In genomic region chr20:45545754-45546453, GRCh38 we compare ENCODE assay signal across 9 cellular contexts. TPM values are rescaled to one million over a fixed set of nuclear protein-coding genes. Genes with fewer than 3 reads are reported as not detected.
A peak's percentile ranks its signal among the peaks of the same experiment; 100 is the strongest.
DNase-seq lines count a peak whose midpoint lies in the region; ATAC-seq, FAIRE-seq and TF ChIP-seq lines count a peak whose summit lies in the region.
"Had no signal": no experiment of that assay in that cellular context is flagged by ENCODE, and none has a peak within 500 bp of the region (broad histone marks: within the 10 kb centered on the region; RNA-seq: fewer than 3 reads in every experiment).

No MANE protein-coding gene starts in this region.

- H3K9me1 ChIP-seq in keratinocyte (ENCODE audit: control insufficient read depth, extremely low read depth, insufficient read depth, low read length) = no peaks in the 10 kb centered on the region

- H3K27ac Mint-ChIP-seq in naive thymus-derived CD4-positive, alpha-beta T cell = no peak overlapping the region

- H3K4me2 ChIP-seq in GM23248 (ENCODE audit: unreplicated experiment) (no peak overlapping the region), keratinocyte (ENCODE audit: control insufficient read depth, extremely low read depth, insufficient read depth, low read depth, low read length) (no peak overlapping the region)

- no peak overlapping the region for H3K9ac ChIP-seq in GM23248
- H3K9ac ChIP-seq in keratinocyte (ENCODE audit: control insufficient read depth, extremely low read depth, insufficient read depth, low read length) = no peak overlapping the region

- H3K4me1 ChIP-seq in GM23248 (ENCODE audit: insufficient read depth) = no peaks in the 10 kb centered on the region
- no peaks in the 10 kb centered on the region for H3K4me1 ChIP-seq in keratinocyte (ENCODE audit: control insufficient read depth, extremely low read depth, insufficient read depth, low read length)
- H3K4me1 ChIP-seq in effector memory CD4-positive, alpha-beta T cell (ENCODE audit: control insufficient read depth, insufficient read depth, low read length, poor library complexity, severe bottlenecking) = no peaks in the 10 kb centered on the region
- H3K4me1 ChIP-seq in naive thymus-derived CD4-positive, alpha-beta T cell (ENCODE audit: control insufficient read depth in 2 of 2, insufficient read depth in 2 of 2, low read length in 2 of 2) = no peaks in the 10 kb centered on the region

- no peaks in the 10 kb centered on the region for H3K9me2 ChIP-seq in GM23248 (ENCODE audit: insufficient read depth)

- H2AFZ ChIP-seq in GM23248 = no peak overlapping the region
- H2AFZ ChIP-seq in keratinocyte (ENCODE audit: control insufficient read depth, low read length) = no peak overlapping the region

- WGBS in GM23248 (ENCODE audit: low coverage in 1 of 2, low lambda C conversion rate in 2 of 2, missing lambda C conversion rate in 2 of 2), 2 experiments = 6 to 11% methylated on average over 5 of the region's 5 CpGs

- in situ Hi-C loops in ACHN (cut with HindIII; ENCODE audit: low pct_ligation_motif_present, low pct_unique_long_range_greater_than_20kb, low sequenced_read_pairs) = no loop called here
- in situ Hi-C loops in GM23248 (cut with MboI) = no loop called here

- H3K27me3 ChIP-seq in GM23248 (replicated peaks; ENCODE audit: insufficient read depth) (peaks cover 21% of the 10 kb centered on the region), keratinocyte (ENCODE audit: control insufficient read depth, extremely low read depth, insufficient read depth, low read length) (peaks cover 21% of the 10 kb centered on the region)
- no peaks in the 10 kb centered on the region for H3K27me3 ChIP-seq in effector memory CD4-positive, alpha-beta T cell (replicated peaks; ENCODE audit: control insufficient read depth, insufficient read depth, low read length, poor library complexity, severe bottlenecking)
- H3K27me3 ChIP-seq in naive thymus-derived CD4-positive, alpha-beta T cell (ENCODE audit: control insufficient read depth in 2 of 2, insufficient read depth in 2 of 2, low read length in 2 of 2) = peaks cover 0 to 7% of the 10 kb centered on the region in 2 donors

- no peak for FAIRE-seq in keratinocyte (lab: Jason Lieb, UNC)

- H3K4me3 ChIP-seq in GM23248 (no peak overlapping the region), keratinocyte (ENCODE audit: control insufficient read depth in 2 of 3, extremely low read depth in 1 of 3, insufficient read depth in 2 of 3, low read depth in 1 of 3, low read length in 3 of 3) (no peak overlapping the region)
- no peak overlapping the region for H3K4me3 ChIP-seq in effector memory CD4-positive, alpha-beta T cell (ENCODE audit: insufficient read depth, low read depth, low read length, poor library complexity, severe bottlenecking)
- H3K4me3 ChIP-seq in naive thymus-derived CD4-positive, alpha-beta T cell (ENCODE audit: low read length) = no peak overlapping the region

- intact Hi-C loops in naive thymus-derived CD4-positive, alpha-beta T cell (cut with micrococcal nuclease) = loop anchor here (1.0 to 5.0 kb wide), 2 partner anchors 225 to 226 kb away; no protein-coding TSS in a partner anchor

- H3K9me3 ChIP-seq in GM23248 (ENCODE audit: low read depth) = no peaks in the 10 kb centered on the region
- no peaks in the 10 kb centered on the region for H3K9me3 ChIP-seq in keratinocyte (ENCODE audit: control insufficient read depth, low read depth, low read length)
- H3K9me3 ChIP-seq in effector memory CD4-positive, alpha-beta T cell (ENCODE audit: control insufficient read depth, low read length) = no peaks in the 10 kb centered on the region
- H3K9me3 ChIP-seq in naive thymus-derived CD4-positive, alpha-beta T cell (ENCODE audit: control insufficient read depth in 2 of 3, low read length in 3 of 3) = no peaks in the 10 kb centered on the region

- ATAC-seq in HG03521 (IDR thresholded peaks at IDR 0.05; ENCODE audit: unreplicated experiment) (no peak), HG03045 (IDR thresholded peaks at IDR 0.05; ENCODE audit: unreplicated experiment) (no peak)
- ATAC-seq in naive thymus-derived CD4-positive, alpha-beta T cell = no peak

- no peaks in the 10 kb centered on the region for H3K4me1 Mint-ChIP-seq in naive thymus-derived CD4-positive, alpha-beta T cell

- DNase-seq in ACHN (peak; percentile 39), GM23248 (peak; percentile 75), SW480 (ENCODE audit: low spot score) (peak; percentile 68), keratinocyte (ENCODE audit: low read depth, low spot score) (no peak)
- no peak for DNase-seq in effector memory CD4-positive, alpha-beta T cell
- DNase-seq in naive thymus-derived CD4-positive, alpha-beta T cell = no peak

- H3K79me2 ChIP-seq in GM23248 (ENCODE audit: insufficient read depth) (no peaks in the 10 kb centered on the region), keratinocyte (ENCODE audit: control insufficient read depth, insufficient read depth, low read length) (no peaks in the 10 kb centered on the region)

- peaks cover 19 to 56% (median 40%) of the 10 kb centered on the region in 5 donors for H3K27me3 Mint-ChIP-seq in naive thymus-derived CD4-positive, alpha-beta T cell

- POLR2A ChIA-PET in naive thymus-derived CD4-positive, alpha-beta T cell (lab: Charles Lee) = no interaction called here

- H3K36me3 Mint-ChIP-seq in naive thymus-derived CD4-positive, alpha-beta T cell = peaks cover 0 to 4% (median 0%) of the 10 kb centered on the region in 5 donors

- H3K27ac ChIP-seq in GM23248 = no peak overlapping the region
- no peak overlapping the region for H3K27ac ChIP-seq in keratinocyte (ENCODE audit: control insufficient read depth, insufficient read depth, low read length)
- no peak overlapping the region for H3K27ac ChIP-seq in effector memory CD4-positive, alpha-beta T cell (ENCODE audit: insufficient read depth, low read length, poor library complexity, severe bottlenecking)
- H3K27ac ChIP-seq in naive thymus-derived CD4-positive, alpha-beta T cell (ENCODE audit: low read depth, low read length) = no peak overlapping the region

- CTCF ChIA-PET in naive thymus-derived CD4-positive, alpha-beta T cell (lab: Charles Lee) = no interaction called here

- H3F3A ChIP-seq in GM23248 (ENCODE audit: insufficient read depth) = no peaks in the 10 kb centered on the region

- dilution Hi-C loops in keratinocyte (cut with MboI; ENCODE audit: extremely low pct_ligation_motif_present, low sequenced_read_pairs) = no loop called here

- H3K9me3 Mint-ChIP-seq in naive thymus-derived CD4-positive, alpha-beta T cell = peaks cover 0 to 7% (median 4%) of the 10 kb centered on the region in 11 donors

- H4K20me1 ChIP-seq in GM23248 (ENCODE audit: insufficient read depth) = no peaks in the 10 kb centered on the region
- no peaks in the 10 kb centered on the region for H4K20me1 ChIP-seq in keratinocyte (ENCODE audit: control insufficient read depth, extremely low read depth, insufficient read depth, low read length)

- H3K4me3 Mint-ChIP-seq in naive thymus-derived CD4-positive, alpha-beta T cell = no peak overlapping the region

- H3K36me3 ChIP-seq in GM23248 (ENCODE audit: low read depth) (no peaks in the 10 kb centered on the region), keratinocyte (ENCODE audit: control insufficient read depth in 2 of 2, extremely low read depth in 1 of 2, insufficient read depth in 2 of 2, low read length in 2 of 2) (no peaks in the 10 kb centered on the region)
- H3K36me3 ChIP-seq in effector memory CD4-positive, alpha-beta T cell (ENCODE audit: control insufficient read depth, insufficient read depth, low read length) = no peaks in the 10 kb centered on the region
- H3K36me3 ChIP-seq in naive thymus-derived CD4-positive, alpha-beta T cell (ENCODE audit: control insufficient read depth in 2 of 3, insufficient read depth in 3 of 3, low read length in 3 of 3) = no peaks in the 10 kb centered on the region

- TF ChIP-seq CTCF in keratinocyte (optimal IDR thresholded peaks at IDR 0.05 in 1 of 3, IDR thresholded peaks at IDR 0.05 in 1 of 3, conservative IDR thresholded peaks at IDR 0.05 in 1 of 3; ENCODE audit: extremely low read depth in 1 of 3, insufficient read depth in 2 of 3, low read length in 3 of 3) = peak; percentile 30 to 44 (median 33)

RNA-seq across cellular contexts. Expression of gene EPPIN, which starts 1.3 kb away (rescaled TPM):
- not detected in 2 replicates for total RNA-seq in GM23248 (2014; rRNA removed; shearing (Covaris generic))
- not detected in 2 replicates for polyA plus RNA-seq in GM23248 (2016; fragmentation: Nextera tagmentation; extraction: Ambion mirVana)
- polyA plus RNA-seq in keratinocyte = not detected in 3 replicates
- not detected for polyA plus RNA-seq in keratinocyte (2011; ENCODE audit: low read depth)
- polyA plus RNA-seq in keratinocyte (2011; cell fraction: cytosol; rRNA removed) = not detected in 2 replicates
- not detected in 2 replicates for polyA plus RNA-seq in keratinocyte (2011; cell fraction: nucleus; rRNA removed)
- not detected in 2 replicates for polyA plus RNA-seq in keratinocyte (2012; ENCODE audit: low replicate concordance)
- not detected in 3 replicates for polyA minus RNA-seq in keratinocyte
- polyA minus RNA-seq in keratinocyte (2011; cell fraction: cytosol; rRNA and poly(A)+ RNA removed) = not detected
- not detected in 2 replicates for polyA minus RNA-seq in keratinocyte (2011; cell fraction: nucleus; rRNA and poly(A)+ RNA removed)
- total RNA-seq in naive thymus-derived CD4-positive, alpha-beta T cell = not detected
- not detected for polyA plus RNA-seq in naive thymus-derived CD4-positive, alpha-beta T cell
- total RNA-seq: activated CD8-positive, alpha-beta memory T cell treated with anti-CD3 and anti-CD28 coated beads for 36 hours had no signal

RNA-seq across cellular contexts. Expression of gene WFDC6, which starts 6.6 kb away (rescaled TPM):
- total RNA-seq in GM23248 (2014; rRNA removed; shearing (Covaris generic)) = not detected in 2 replicates
- not detected in 2 replicates for polyA plus RNA-seq in GM23248 (2016; fragmentation: Nextera tagmentation; extraction: Ambion mirVana)
- not detected in 3 replicates for polyA plus RNA-seq in keratinocyte
- not detected for polyA plus RNA-seq in keratinocyte (2011; ENCODE audit: low read depth)
- not detected in 2 replicates for polyA plus RNA-seq in keratinocyte (2011; cell fraction: cytosol; rRNA removed)
- polyA plus RNA-seq in keratinocyte (2011; cell fraction: nucleus; rRNA removed) = not detected in 2 replicates
- not detected in 2 replicates for polyA plus RNA-seq in keratinocyte (2012; ENCODE audit: low replicate concordance)
- polyA minus RNA-seq in keratinocyte = not detected in 3 replicates
- not detected for polyA minus RNA-seq in keratinocyte (2011; cell fraction: cytosol; rRNA and poly(A)+ RNA removed)
- polyA minus RNA-seq in keratinocyte (2011; cell fraction: nucleus; rRNA and poly(A)+ RNA removed) = not detected in 2 replicates
- not detected for total RNA-seq in naive thymus-derived CD4-positive, alpha-beta T cell
- not detected for polyA plus RNA-seq in naive thymus-derived CD4-positive, alpha-beta T cell
- total RNA-seq: activated CD8-positive, alpha-beta memory T cell treated with anti-CD3 and anti-CD28 coated beads for 36 hours had no signal

RNA-seq across cellular contexts. Expression of gene SPINT3, which starts 30.5 kb away (rescaled TPM):
- not detected in 2 replicates for total RNA-seq in GM23248 (2014; rRNA removed; shearing (Covaris generic))
- polyA plus RNA-seq in GM23248 (2016; fragmentation: Nextera tagmentation; extraction: Ambion mirVana) (not detected in 2 replicates), keratinocyte (not detected in 3 replicates)
- not detected for polyA plus RNA-seq in keratinocyte (2011; ENCODE audit: low read depth)
- polyA plus RNA-seq in keratinocyte (2011; cell fraction: cytosol; rRNA removed) = not detected in 2 replicates
- not detected in 2 replicates for polyA plus RNA-seq in keratinocyte (2011; cell fraction: nucleus; rRNA removed)
- polyA plus RNA-seq in keratinocyte (2012; ENCODE audit: low replicate concordance) = not detected in 2 replicates
- not detected in 3 replicates for polyA minus RNA-seq in keratinocyte
- polyA minus RNA-seq in keratinocyte (2011; cell fraction: cytosol; rRNA and poly(A)+ RNA removed) = not detected
- polyA minus RNA-seq in keratinocyte (2011; cell fraction: nucleus; rRNA and poly(A)+ RNA removed) = not detected in 2 replicates
- not detected for total RNA-seq in naive thymus-derived CD4-positive, alpha-beta T cell
- not detected for polyA plus RNA-seq in naive thymus-derived CD4-positive, alpha-beta T cell
- total RNA-seq: activated CD8-positive, alpha-beta memory T cell treated with anti-CD3 and anti-CD28 coated beads for 36 hours had no signal

RNA-seq across cellular contexts. Expression of gene WFDC8, which starts 33.2 kb away (rescaled TPM):
- total RNA-seq in GM23248 (2014; rRNA removed; shearing (Covaris generic)) = not detected in 2 replicates
- not detected in 2 replicates for polyA plus RNA-seq in GM23248 (2016; fragmentation: Nextera tagmentation; extraction: Ambion mirVana)
- not detected in 3 replicates for polyA plus RNA-seq in keratinocyte
- polyA plus RNA-seq in keratinocyte (2011; ENCODE audit: low read depth) = not detected
- not detected in 2 replicates for polyA plus RNA-seq in keratinocyte (2011; cell fraction: cytosol; rRNA removed)
- polyA plus RNA-seq in keratinocyte (2011; cell fraction: nucleus; rRNA removed) = not detected in 2 replicates
- not detected in 2 replicates for polyA plus RNA-seq in keratinocyte (2012; ENCODE audit: low replicate concordance)
- not detected in 3 replicates for polyA minus RNA-seq in keratinocyte
- not detected for polyA minus RNA-seq in keratinocyte (2011; cell fraction: cytosol; rRNA and poly(A)+ RNA removed)
- not detected in 2 replicates for polyA minus RNA-seq in keratinocyte (2011; cell fraction: nucleus; rRNA and poly(A)+ RNA removed)
- not detected for total RNA-seq in naive thymus-derived CD4-positive, alpha-beta T cell
- polyA plus RNA-seq in naive thymus-derived CD4-positive, alpha-beta T cell = not detected
- total RNA-seq: activated CD8-positive, alpha-beta memory T cell treated with anti-CD3 and anti-CD28 coated beads for 36 hours had no signal

Comparison
In these comparisons a context has a peak if more than half of its experiments do, and no peak if none do; other contexts are left out.
1. DNase-seq: peak in ACHN (single experiment), GM23248 (single experiment) and SW480 (single experiment); none in keratinocyte (single experiment), effector memory CD4-positive, alpha-beta T cell (0 of 3) and naive thymus-derived CD4-positive, alpha-beta T cell (0 of 9).